ENCODE assay signal across 10 cellular contexts in genomic region chrX:134237363-134237702, GRCh38. TPM values are rescaled to one million over a fixed set of nuclear protein-coding genes. Genes with fewer than 3 reads are reported as not detected.
DNase-seq lines count a peak whose midpoint lies in the region; ATAC-seq and TF ChIP-seq lines count a peak whose summit lies in the region.
"Had no signal": no experiment of that assay in that cellular context is flagged by ENCODE, and none has a peak within 500 bp of the region (broad histone marks: within the 10 kb centered on the region; RNA-seq: fewer than 3 reads in every experiment).

No MANE protein-coding gene starts in this region.

- H3K27ac ChIP-seq in stomach smooth muscle (ENCODE audit: low read length) = no peak overlapping the region
- H3K27ac ChIP-seq: uterus had no signal

- peaks cover 0 to 7% (median 0%) of the 10 kb centered on the region in 5 experiments for H3K9me3 Mint-ChIP-seq in brain
- H3K9me3 Mint-ChIP-seq: activated naive CD4-positive, alpha-beta T cell treated with anti-CD3 and anti-CD28 coated beads, Interleukin-2, amount 50 U/mL, for 24 hours had no signal

- peak overlapping the region; percentile 38 for H3K4me3 ChIP-seq in HFF-Myc (replicated peaks; ENCODE audit: low read depth, low read length)
- H3K4me3 ChIP-seq in kidney epithelial cell (ENCODE audit: low read depth, low read length) = peak overlapping the region; percentile 53
- H3K4me3 ChIP-seq in stomach smooth muscle (ENCODE audit: low read length in 2 of 2) = peak overlapping the region; percentile 43 to 70

- no peak overlapping the region for H3K9ac ChIP-seq in stomach smooth muscle (ENCODE audit: low read length in 2 of 2)

- TF ChIP-seq CTCF in HFF-Myc (IDR thresholded peaks at IDR 0.05; ENCODE audit: low read depth, low read length, missing control alignments) (no peak), brain (conservative IDR thresholded peaks at IDR 0.05) (no peak), kidney epithelial cell (IDR thresholded peaks at IDR 0.05; ENCODE audit: insufficient read depth, low read length, poor library complexity, severe bottlenecking) (no peak)

- DNase-seq in HFF-Myc (ENCODE audit: extremely low read depth, low read depth) = no peak
- DNase-seq in kidney epithelial cell (ENCODE audit: low read depth) = no peak
- no peak for DNase-seq in NAMALWA (ENCODE audit: low spot score)

- peaks cover 35% of the 10 kb centered on the region for H3K4me1 Mint-ChIP-seq in brain
- H3K4me1 Mint-ChIP-seq: activated naive CD4-positive, alpha-beta T cell treated with anti-CD3 and anti-CD28 coated beads, Interleukin-2, amount 50 U/mL, for 24 hours had no signal

- H3K36me3 Mint-ChIP-seq in brain = no peaks in the 10 kb centered on the region
- H3K36me3 Mint-ChIP-seq: activated naive CD4-positive, alpha-beta T cell treated with anti-CD3 and anti-CD28 coated beads, Interleukin-2, amount 50 U/mL, for 24 hours had no signal

- peaks cover 6% of the 10 kb centered on the region for H3K27me3 Mint-ChIP-seq in brain

- H3K36me3 ChIP-seq in kidney epithelial cell (ENCODE audit: control insufficient read depth, insufficient read depth, low read length) (no peaks in the 10 kb centered on the region), stomach smooth muscle (ENCODE audit: control insufficient read depth in 2 of 2, insufficient read depth in 2 of 2, low read length in 2 of 2) (no peaks in the 10 kb centered on the region)
- H3K36me3 ChIP-seq: uterus had no signal

- H3K4me3 Mint-ChIP-seq in brain = peak overlapping the region; percentile 72 to 92 (median 78)

- peak overlapping the region in 1 of 5 experiments; percentile 90 for H3K27ac Mint-ChIP-seq in brain
- H3K27ac Mint-ChIP-seq: activated naive CD4-positive, alpha-beta T cell treated with anti-CD3 and anti-CD28 coated beads, Interleukin-2, amount 50 U/mL, for 24 hours had no signal

- H3K27me3 ChIP-seq in kidney epithelial cell (ENCODE audit: control insufficient read depth, insufficient read depth, low read length) = no peaks in the 10 kb centered on the region
- H3K27me3 ChIP-seq in stomach smooth muscle (ENCODE audit: control insufficient read depth in 1 of 2, insufficient read depth in 2 of 2, low read length in 2 of 2) = peaks cover 0 to 5% of the 10 kb centered on the region in 2 donors
- H3K27me3 ChIP-seq: uterus had no signal

- H3K9me3 ChIP-seq in stomach smooth muscle (ENCODE audit: control insufficient read depth in 2 of 2, low read length in 2 of 2) = no peaks in the 10 kb centered on the region
- H3K9me3 ChIP-seq: uterus had no signal

- H3K4me1 ChIP-seq in stomach smooth muscle (ENCODE audit: control insufficient read depth, insufficient read depth, low read length) = peaks cover 2% of the 10 kb centered on the region
- H3K4me1 ChIP-seq: uterus had no signal

- ATAC-seq in HG02588 (IDR thresholded peaks at IDR 0.05; ENCODE audit: unreplicated experiment) = no peak
- ATAC-seq in HG03095 (IDR thresholded peaks at IDR 0.05; ENCODE audit: unreplicated experiment) = no peak

RNA-seq across cellular contexts. Expression of gene CCDC160, which starts 0.4 kb away (rescaled TPM):
- 0.49 TPM for polyA plus RNA-seq in brain (ENCODE audit: insufficient read depth, low read depth, low replicate concordance)
- 0.21 and 0.63 TPM in 2 replicates for total RNA-seq in kidney epithelial cell
- total RNA-seq: HT-29 had no signal
